8 cellular contexts compared by ENCODE assay signal in genomic region chr14:47722929-47723693, GRCh38. TPM values are rescaled to one million over a fixed set of nuclear protein-coding genes. Genes with fewer than 3 reads are reported as not detected.
"Had no signal": no experiment of that assay in that cellular context is flagged by ENCODE, and none has a peak within 500 bp of the region (broad histone marks: within the 10 kb centered on the region; RNA-seq: fewer than 3 reads in every experiment).

No MANE protein-coding gene starts in this region.

- DNase-seq: H9, HCEC 1CT had no signal

- H2AFZ ChIP-seq: GM23338 had no signal

- H3K4me3 ChIP-seq: GM23338 had no signal

- ATAC-seq: GM23338, HepG2 had no signal

- FAIRE-seq: H1, H54, HepG2 had no signal

- H3K4me3 Mint-ChIP-seq: GM23338, H9, IgD-negative memory B cell had no signal

- H3K4me2 ChIP-seq: GM23338 had no signal

- H3K36me3 Mint-ChIP-seq: IgD-negative memory B cell had no signal

- H3K27ac ChIP-seq: HL-60 had no signal

- H3K9me3 Mint-ChIP-seq: GM23338, H9, IgD-negative memory B cell had no signal

- H3K27me3 Mint-ChIP-seq: IgD-negative memory B cell had no signal

- H3K4me1 Mint-ChIP-seq: GM23338, H9, IgD-negative memory B cell had no signal

- H3K27ac Mint-ChIP-seq: GM23338, H9, IgD-negative memory B cell had no signal

RNA-seq across cellular contexts. Expression of gene MDGA2, which starts 47.7 kb away (rescaled TPM):
- total RNA-seq: HepG2 had no signal
- polyA plus RNA-seq: HepG2, IgD-negative memory B cell had no signal
